20 cellular contexts compared by ENCODE assay signal in the genomic region with DNA sequence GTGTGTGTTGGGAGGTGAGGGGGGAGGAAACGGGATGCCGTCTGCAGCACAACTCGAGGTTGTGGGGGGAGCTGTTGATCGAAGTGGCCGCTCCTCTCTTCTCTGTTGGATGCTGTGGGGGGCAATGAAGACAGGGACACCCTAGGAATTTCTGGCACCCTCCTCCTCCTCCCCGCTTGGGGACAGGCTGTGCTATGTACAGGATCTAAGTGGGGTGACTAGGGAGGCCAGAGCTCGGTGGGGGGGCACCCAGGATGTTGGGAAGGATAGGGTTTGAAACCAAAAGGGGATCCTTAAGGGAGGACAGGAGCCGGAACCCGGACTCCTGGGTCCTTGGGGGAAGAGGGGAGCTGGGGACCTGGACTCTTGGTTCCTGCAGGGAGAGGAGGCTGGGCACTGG. TPM values are rescaled to one million over a fixed set of nuclear protein-coding genes. Genes with fewer than 3 reads are reported as not detected.
A peak's percentile ranks its signal among the peaks of the same experiment; 100 is the strongest.
DNase-seq lines count a peak whose midpoint lies in the region; ATAC-seq, FAIRE-seq and TF ChIP-seq lines count a peak whose summit lies in the region.
"Had no signal": no experiment of that assay in that cellular context is flagged by ENCODE, and none has a peak within 500 bp of the region (broad histone marks: within the 10 kb centered on the region; RNA-seq: fewer than 3 reads in every experiment).

No MANE protein-coding gene starts in this region.

- no peak overlapping the region for H2BK5ac ChIP-seq in H9 (ENCODE audit: insufficient read length, low read length)

- CTCF ChIA-PET in A549 (lab: Yijun Ruan, JAX): interaction anchor here (0.6 to 3.5 kb wide), 9 partner anchors 11 to 213 kb away, joined by 3 to 15 read pairs (median 5); partner anchors contain the start of gene GRWD1
- CTCF ChIA-PET in GM12878 (lab: Yijun Ruan, JAX): interaction anchor here (0.8 to 1.0 kb wide), 2 partner anchors 32 to 193 kb away, joined by 3 read pairs; no protein-coding TSS in a partner anchor
- CTCF ChIA-PET in naive thymus-derived CD4-positive, alpha-beta T cell (lab: Charles Lee): interaction anchor here (0.5 kb wide), 1 partner anchor 11 kb away, joined by 3 read pairs; no protein-coding TSS in a partner anchor

- H3K79me2 ChIP-seq in H9 (ENCODE audit: insufficient read depth, low read length): no peaks in the 10 kb centered on the region; the same call in 1 of the 2 replicates
- H3K79me2 ChIP-seq in GM12878 (ENCODE audit: control insufficient read depth, insufficient read depth, low read length): peaks cover 10% of the 10 kb centered on the region

- H2BK15ac ChIP-seq in H9 (ENCODE audit: low read depth, low read length): no peak overlapping the region

- no peak overlapping the region for H3K23ac ChIP-seq in H9 (ENCODE audit: insufficient read length, low read depth, low read length)

- no peak overlapping the region for H2BK12ac ChIP-seq in H9 (ENCODE audit: insufficient read length, low read depth, low read length)

- SMC1A ChIA-PET in GM12878 (lab: Charles Lee; ENCODE audit: uncharacterized antibody, unreplicated experiment): no interaction called here

- H3K4me2 ChIP-seq in A549 (peak overlapping the region; percentile 97), H9 (ENCODE audit: insufficient read depth, insufficient read length, low read length) (peak overlapping the region; percentile 72), GM12878 (ENCODE audit: control insufficient read depth, insufficient read depth) (no peak overlapping the region)

- TF ChIP-seq EP300 in A549 (IDR thresholded peaks at IDR 0.05): no peak
- no peak for TF ChIP-seq EP300 in GM12878 (IDR thresholded peaks at IDR 0.05; ENCODE audit: borderline replicate concordance in 1 of 2, control insufficient read depth in 1 of 2, low read depth in 2 of 2, low read length in 2 of 2)

- DNase-seq in A549 (ENCODE audit: low read depth in 1 of 2, low spot score in 1 of 2) (no peak), H9 (no peak), GM12878 (ENCODE audit: low read depth, low spot score) (no peak), ACHN (no peak), NCI-H345 (lab: John Stamatoyannopoulos, UW) (no peak), NCI-H82 (lab: John Stamatoyannopoulos, UW) (no peak)
- DNase-seq in naive thymus-derived CD4-positive, alpha-beta T cell: no peak
- no peak for DNase-seq in activated CD4-positive, alpha-beta T cell treated with anti-CD3 and anti-CD28 coated beads for 1 hour
- DNase-seq: activated CD4-positive, alpha-beta T cell treated with anti-CD3 and anti-CD28 coated beads for 4 hours; activated naive CD4-positive, alpha-beta T cell treated with Interleukin-2 at 50 U/mL for 16 hours; islet precursor cell; NCI-H526 treated with DMSO at 0.1 percent for 48 hours; occipital lobe; stimulated activated naive CD8-positive, alpha-beta T cell treated with anti-CD3 and anti-CD28 coated beads, Interleukin-15, amount 100 ng/mL, for 72 hours; T-helper 9 cell had no signal

- intact Hi-C loops in GM12878 (cut with micrococcal nuclease; ENCODE audit: unreplicated experiment): no loop called here
- intact Hi-C loops in naive thymus-derived CD4-positive, alpha-beta T cell (cut with micrococcal nuclease): loop anchor here in 1 of 2 donors (5.0 kb wide), 1 partner anchor 97 kb away; no protein-coding TSS in a partner anchor

- no peak overlapping the region for H3K4ac ChIP-seq in H9 (ENCODE audit: low read depth, low read length)

- no peak overlapping the region for H2BK20ac ChIP-seq in H9 (ENCODE audit: low read depth, low read length, poor library complexity, severe bottlenecking)

- H4K20me1 ChIP-seq in H9 (ENCODE audit: control insufficient read depth, insufficient read depth, insufficient read length): no peaks in the 10 kb centered on the region
- H4K20me1 ChIP-seq in GM12878 (ENCODE audit: control insufficient read depth, insufficient read depth): no peaks in the 10 kb centered on the region

- H3K4me1 ChIP-seq in A549 (peaks cover 73% of the 10 kb centered on the region), H9 (ENCODE audit: insufficient read depth, low read length) (peaks cover 6% of the 10 kb centered on the region; the same call in 1 of the 2 replicates), GM12878 (ENCODE audit: control insufficient read depth, insufficient read depth, low read length) (peaks cover 8% of the 10 kb centered on the region; the same call in 1 of the 2 replicates)
- peaks cover 22 to 39% of the 10 kb centered on the region in 2 donors for H3K4me1 ChIP-seq in naive thymus-derived CD4-positive, alpha-beta T cell (ENCODE audit: control insufficient read depth in 2 of 2, insufficient read depth in 2 of 2, low read length in 2 of 2)

- H3K4me3 Mint-ChIP-seq in H9: peak overlapping the region in 1 of 2 experiments; percentile 84; a peak in 2 of 5 replicates
- peak overlapping the region in 8 of 10 donors; percentile 5 to 94 (median 49) for H3K4me3 Mint-ChIP-seq in naive thymus-derived CD4-positive, alpha-beta T cell

- no peak overlapping the region for H3K27ac Mint-ChIP-seq in H9
- peak overlapping the region in 1 of 9 donors; percentile 1 for H3K27ac Mint-ChIP-seq in naive thymus-derived CD4-positive, alpha-beta T cell
- H3K27ac Mint-ChIP-seq: stimulated activated naive CD8-positive, alpha-beta T cell treated with anti-CD3 and anti-CD28 coated beads, Interleukin-15, amount 100 ng/mL, for 72 hours had no signal

- BruUV-seq in GM12878 (replicated peaks; lab: Mats Ljungman, UMichigan): no TSS peak

- TF ChIP-seq CTCF in A549 (IDR thresholded peaks at IDR 0.05) (no peak), H9 (conservative IDR thresholded peaks at IDR 0.05) (no peak), GM12878 (IDR thresholded peaks at IDR 0.05 in 2 of 3, conservative IDR thresholded peaks at IDR 0.05 in 1 of 3; ENCODE audit: control insufficient read depth in 2 of 3, extremely low read depth in 1 of 3, insufficient read depth in 1 of 3, low read depth in 3 of 3, low read length in 3 of 3) (no peak)

- H3K27me3 ChIP-seq in H9 (ENCODE audit: insufficient read depth, low read length): peaks cover 8% of the 10 kb centered on the region; the same call in 1 of the 2 replicates
- peaks cover 13 to 16% of the 10 kb centered on the region in 2 experiments for H3K27me3 ChIP-seq in GM12878 (replicated peaks in 1 of 2; ENCODE audit: control insufficient read depth in 2 of 2, insufficient read depth in 2 of 2, low read length in 1 of 2)
- peaks cover 9 to 21% of the 10 kb centered on the region in 2 donors for H3K27me3 ChIP-seq in naive thymus-derived CD4-positive, alpha-beta T cell (ENCODE audit: control insufficient read depth in 2 of 2, insufficient read depth in 2 of 2, low read length in 2 of 2)

- in situ Hi-C loops in GM12878 (cut with MboI) (no loop called here), ACHN (cut with HindIII; ENCODE audit: low pct_ligation_motif_present, low pct_unique_long_range_greater_than_20kb, low sequenced_read_pairs) (no loop called here)

- H3K23me2 ChIP-seq in H9 (ENCODE audit: insufficient read length, low read depth, low read length, poor library complexity, severe bottlenecking): peaks cover 20% of the 10 kb centered on the region

- no peak overlapping the region for H4K5ac ChIP-seq in H9 (ENCODE audit: insufficient read length, low read depth, low read length)

- no peak overlapping the region for H4K8ac ChIP-seq in H9 (replicated peaks; ENCODE audit: insufficient read length, low read depth, low read length)

- H3K27ac ChIP-seq in A549 (peak overlapping the region; percentile 6 to 95; a peak in 3 of 6 replicates), H9 (ENCODE audit: insufficient read length, low read depth, low read length) (no peak overlapping the region), GM12878 (ENCODE audit: control insufficient read depth, insufficient read depth) (no peak overlapping the region)
- no peak overlapping the region for H3K27ac ChIP-seq in naive thymus-derived CD4-positive, alpha-beta T cell (ENCODE audit: low read depth, low read length)

- TF ChIP-seq RAD21 in A549 (conservative IDR thresholded peaks at IDR 0.05 in 1 of 2, IDR thresholded peaks at IDR 0.05 in 1 of 2) (no peak), GM12878 (IDR thresholded peaks at IDR 0.05; ENCODE audit: insufficient read depth, low read depth, low read length) (no peak)

- TF ChIP-seq POLR2A in A549 (IDR thresholded peaks at IDR 0.05; ENCODE audit: low read length) (no peak), GM12878 (IDR thresholded peaks at IDR 0.05; ENCODE audit: low read depth, low read length) (no peak)

- RAD21 ChIA-PET in GM12878 (lab: Charles Lee; ENCODE audit: unreplicated experiment): no interaction called here

- no peaks in the 10 kb centered on the region; a peak in 1 of 7 replicates for H3K36me3 Mint-ChIP-seq in H9 (ENCODE audit: insufficient read depth in 1 of 3, low read depth in 3 of 3)
- peaks cover 0 to 17% (median 0%) of the 10 kb centered on the region in 5 donors for H3K36me3 Mint-ChIP-seq in naive thymus-derived CD4-positive, alpha-beta T cell

- H3K4me3 ChIP-seq in A549 (no peak overlapping the region), GM12878 (no peak overlapping the region)
- no peak overlapping the region for H3K4me3 ChIP-seq in naive thymus-derived CD4-positive, alpha-beta T cell (ENCODE audit: low read length)

- no peak overlapping the region for H3K18ac ChIP-seq in H9 (ENCODE audit: insufficient read length, low read depth, low read length)

- H4K91ac ChIP-seq in H9 (ENCODE audit: insufficient read length, low read depth, low read length): no peak overlapping the region

- H3K9me3 ChIP-seq in A549 (no peaks in the 10 kb centered on the region), H9 (ENCODE audit: control insufficient read depth, low read depth, low read length) (no peaks in the 10 kb centered on the region), GM12878 (replicated peaks; ENCODE audit: control insufficient read depth, insufficient read depth, low read length) (no peaks in the 10 kb centered on the region)
- H3K9me3 ChIP-seq in naive thymus-derived CD4-positive, alpha-beta T cell (ENCODE audit: control insufficient read depth in 2 of 3, low read length in 3 of 3): no peaks in the 10 kb centered on the region

- H3K79me1 ChIP-seq in H9 (ENCODE audit: insufficient read depth, low read depth, low read length, poor library complexity, severe bottlenecking): no peaks in the 10 kb centered on the region

- no peak overlapping the region for H2AK5ac ChIP-seq in H9 (ENCODE audit: insufficient read length, low read length)

- H2BK120ac ChIP-seq in H9 (ENCODE audit: low read depth, low read length, poor library complexity, severe bottlenecking): no peak overlapping the region

- FAIRE-seq in A549 (lab: Jason Lieb, UNC) (no peak), GM12878 (lab: Jason Lieb, UNC) (no peak)
- FAIRE-seq: colon had no signal

- ATAC-seq in A549: no peak
- no peak for ATAC-seq in GM12878
- no peak for ATAC-seq in naive thymus-derived CD4-positive, alpha-beta T cell
- ATAC-seq: HCT116; sciatic nerve; stimulated activated naive CD8-positive, alpha-beta T cell treated with anti-CD3 and anti-CD28 coated beads, Interleukin-15, amount 100 ng/mL, for 72 hours had no signal

- H3K56ac ChIP-seq in H9 (ENCODE audit: insufficient read length, low read depth, low read length): no peak overlapping the region

- H3K36me3 ChIP-seq in GM12878 (ENCODE audit: control insufficient read depth in 2 of 2, insufficient read depth in 2 of 2, low read length in 1 of 2): no peaks in the 10 kb centered on the region
- H3K36me3 ChIP-seq in naive thymus-derived CD4-positive, alpha-beta T cell (ENCODE audit: control insufficient read depth in 2 of 3, insufficient read depth in 3 of 3, low read length in 3 of 3): peaks cover 0 to 7% (median 0%) of the 10 kb centered on the region in 3 experiments

- H3K9ac ChIP-seq in H9 (ENCODE audit: extremely low read depth, insufficient read length, low read length): no peak overlapping the region
- H3K9ac ChIP-seq in GM12878 (ENCODE audit: control insufficient read depth, insufficient read depth, low read length): no peak overlapping the region

- H3K27me3 Mint-ChIP-seq in H9 (ENCODE audit: low read depth): peaks cover 62% of the 10 kb centered on the region
- H3K27me3 Mint-ChIP-seq in naive thymus-derived CD4-positive, alpha-beta T cell: peaks cover 15 to 60% (median 31%) of the 10 kb centered on the region in 5 donors

- POLR2A ChIA-PET in A549 (lab: Yijun Ruan, JAX) (interaction anchor here (0.6 to 1.3 kb wide), 4 partner anchors 32 to 220 kb away, joined by 3 to 4 read pairs (median 4); partner anchors contain the start of genes SYNGR4 and TMEM143), GM12878 (lab: Charles Lee) (no interaction called here)
- POLR2A ChIA-PET in naive thymus-derived CD4-positive, alpha-beta T cell (lab: Charles Lee): interaction anchor here (0.5 to 2.0 kb wide), 5 partner anchors 12 to 74 kb away, joined by 3 to 7 read pairs (median 5); partner anchors contain the start of genes SYNGR4 and TMEM143

- H2AFZ ChIP-seq in H9 (ENCODE audit: low read length): no peak overlapping the region
- H2AFZ ChIP-seq in GM12878 (ENCODE audit: control insufficient read depth, low read depth, low read length): no peak overlapping the region

- peaks cover 40 to 69% of the 10 kb centered on the region in 2 experiments for H3K4me1 Mint-ChIP-seq in H9
- peaks cover 13 to 55% (median 43%) of the 10 kb centered on the region in 7 donors for H3K4me1 Mint-ChIP-seq in naive thymus-derived CD4-positive, alpha-beta T cell

- no peak overlapping the region for H3T11ph ChIP-seq in H9 (ENCODE audit: low read length)

- 56% methylated on average over 9 of the region's 9 CpGs for WGBS in A549 (ENCODE audit: missing lambda C conversion rate)
- WGBS in H9 (ENCODE audit: extremely low coverage, insufficient read length, low lambda C conversion rate): no CpG with 5 or more reads among the region's 9 CpGs
- 30% methylated on average over 9 of the region's 9 CpGs for WGBS in GM12878 (ENCODE audit: insufficient coverage, insufficient replicate concordance, low lambda C conversion rate, missing lambda C conversion rate)

- H3K9me3 Mint-ChIP-seq in H9: no peaks in the 10 kb centered on the region; a peak in 1 of 5 replicates
- H3K9me3 Mint-ChIP-seq in naive thymus-derived CD4-positive, alpha-beta T cell: peaks cover 0 to 4% (median 0%) of the 10 kb centered on the region in 11 donors

- H3K14ac ChIP-seq in H9 (ENCODE audit: insufficient read depth, low read length): no peak overlapping the region

RNA-seq across cellular contexts. Expression of gene GRIN2D, which starts 2.0 kb away (rescaled TPM):
- polyA plus RNA-seq in A549 (2011; rRNA removed) (2.6 and 3.4 TPM in 2 replicates), A549 (2017; fragmentation: RNase III; extraction: RNeasy Plus Mini Kit Qiagen cat#74134 plus additional on column Dnase treatment) (5.8 to 6.8 TPM (median 6.3 TPM) in 3 replicates), GM12878 (2011; rRNA removed) (0.03 TPM in 2 replicates), GM12878 (2014; fragmentation: Illumina TruSeq; extraction: Trizol) (0.07 TPM in 1 of 2 replicates, not detected in the other), GM12878 (2014; fragmentation: Nextera tagmentation; extraction: Ambion mirVana) (not detected), GM12878 (2014; rRNA removed) (0.03 and 0.04 TPM in 2 replicates), GM12878 (2016; fragmentation: Nextera tagmentation; extraction: Ambion mirVana) (under 1 TPM; 0.03 TPM)
- polyA plus RNA-seq in A549 (2012; cell fraction: cytosol; rRNA removed): 4.9 and 6.7 TPM in 2 replicates
- polyA plus RNA-seq in A549 (2012; cell fraction: nucleus; rRNA removed): 17.0 and 20.5 TPM in 2 replicates
- polyA minus RNA-seq in A549 (2011; rRNA and poly(A)+ RNA removed): 5.4 and 8.1 TPM in 2 replicates
- total RNA-seq in H9 (2021) (5.9 and 6.2 TPM in 2 replicates), GM12878 (2014; rRNA removed) (0.05 and 0.06 TPM in 2 replicates), GM12878 (2014; rRNA removed; fragmentation: Illumina TruSeq; extraction: Trizol) (0.05 TPM in 1 of 2 replicates, not detected in the other), GM12878 (2021) (0.32 and 0.38 TPM in 2 replicates)
- total RNA-seq in GM12878 (2013; cell fraction: nucleolus; rRNA removed): 0.58 and 0.83 TPM in 2 replicates
- 0.09 TPM for polyA plus RNA-seq in GM12878 (2011; ENCODE audit: low read depth)
- polyA plus RNA-seq in GM12878 (2011; cell fraction: cytosol; rRNA removed): 0.02 and 0.04 TPM in 2 replicates
- polyA plus RNA-seq in GM12878 (2011; cell fraction: nucleus; rRNA removed): 0.13 and 0.22 TPM in 2 replicates
- 0.29 and 0.32 TPM in 2 replicates for polyA plus RNA-seq in GM12878 (2012)
- 0.05 TPM in 1 of 2 replicates, not detected in the other for polyA minus RNA-seq in GM12878 (2011; rRNA and poly(A)+ RNA removed)
- not detected in 2 replicates for polyA minus RNA-seq in GM12878 (2011; cell fraction: cytosol; rRNA and poly(A)+ RNA removed)
- polyA minus RNA-seq in GM12878 (2011; cell fraction: nucleus; rRNA and poly(A)+ RNA removed): 0.10 and 0.12 TPM in 2 replicates
- under 1 TPM; 0.08 to 0.39 (median 0.11) TPM for total RNA-seq in naive thymus-derived CD4-positive, alpha-beta T cell
- polyA plus RNA-seq in naive thymus-derived CD4-positive, alpha-beta T cell: not detected
- total RNA-seq: SK-MEL-5 had no signal

RNA-seq across cellular contexts. Expression of gene KDELR1, which starts 4.1 kb away (rescaled TPM):
- polyA plus RNA-seq in A549 (2011; rRNA removed) (200 and 270 TPM in 2 replicates), A549 (2017; fragmentation: RNase III; extraction: RNeasy Plus Mini Kit Qiagen cat#74134 plus additional on column Dnase treatment) (280 to 318 TPM (median 302 TPM) in 3 replicates), GM12878 (2011; rRNA removed) (24.5 and 52.5 TPM in 2 replicates), GM12878 (2014; fragmentation: Illumina TruSeq; extraction: Trizol) (52.3 and 67.3 TPM in 2 replicates), GM12878 (2014; fragmentation: Nextera tagmentation; extraction: Ambion mirVana) (10 to 100 TPM in 1 of 2 experiments, 1 to 10 TPM in 1; 2.3 to 13.2 TPM), GM12878 (2014; rRNA removed) (38.0 and 44.6 TPM in 2 replicates), GM12878 (2016; fragmentation: Nextera tagmentation; extraction: Ambion mirVana) (10 to 100 TPM; 54.3 to 59.1 TPM)
- 203 and 269 TPM in 2 replicates for polyA plus RNA-seq in A549 (2012; cell fraction: cytosol; rRNA removed)
- 238 and 248 TPM in 2 replicates for polyA plus RNA-seq in A549 (2012; cell fraction: nucleus; rRNA removed)
- 222 and 240 TPM in 2 replicates for polyA minus RNA-seq in A549 (2011; rRNA and poly(A)+ RNA removed)
- total RNA-seq in H9 (2021) (195 and 198 TPM in 2 replicates), GM12878 (2014; rRNA removed) (34.8 and 35.9 TPM in 2 replicates), GM12878 (2014; rRNA removed; fragmentation: Illumina TruSeq; extraction: Trizol) (25.2 and 26.8 TPM in 2 replicates), GM12878 (2021) (70.7 and 71.0 TPM in 2 replicates)
- 22.9 and 23.8 TPM in 2 replicates for total RNA-seq in GM12878 (2013; cell fraction: nucleolus; rRNA removed)
- polyA plus RNA-seq in GM12878 (2011; ENCODE audit: low read depth): 38.9 TPM
- polyA plus RNA-seq in GM12878 (2011; cell fraction: cytosol; rRNA removed): 40.6 and 54.5 TPM in 2 replicates
- 39.0 and 39.8 TPM in 2 replicates for polyA plus RNA-seq in GM12878 (2011; cell fraction: nucleus; rRNA removed)
- polyA plus RNA-seq in GM12878 (2012): 74.1 and 86.4 TPM in 2 replicates
- polyA minus RNA-seq in GM12878 (2011; rRNA and poly(A)+ RNA removed): 31.0 and 33.4 TPM in 2 replicates
- polyA minus RNA-seq in GM12878 (2011; cell fraction: cytosol; rRNA and poly(A)+ RNA removed): 24.6 and 34.2 TPM in 2 replicates
- polyA minus RNA-seq in GM12878 (2011; cell fraction: nucleus; rRNA and poly(A)+ RNA removed): 6.9 and 14.1 TPM in 2 replicates
- total RNA-seq in naive thymus-derived CD4-positive, alpha-beta T cell: 10 to 100 TPM; 42.7 to 73.9 (median 52.3) TPM
- polyA plus RNA-seq in naive thymus-derived CD4-positive, alpha-beta T cell: 10 to 100 TPM; 22.2 to 24.3 TPM

RNA-seq across cellular contexts. Expression of gene SYNGR4, which starts 31.3 kb away (rescaled TPM):
- polyA plus RNA-seq in A549 (2011; rRNA removed) (2.3 and 2.9 TPM in 2 replicates), A549 (2017; fragmentation: RNase III; extraction: RNeasy Plus Mini Kit Qiagen cat#74134 plus additional on column Dnase treatment) (2.5 to 4.4 TPM (median 2.9 TPM) in 3 replicates), GM12878 (2011; rRNA removed) (0.14 TPM in 1 of 2 replicates, not detected in the other), GM12878 (2014; fragmentation: Illumina TruSeq; extraction: Trizol) (not detected in 2 replicates), GM12878 (2014; fragmentation: Nextera tagmentation; extraction: Ambion mirVana) (not detected), GM12878 (2014; rRNA removed) (0.08 and 0.29 TPM in 2 replicates), GM12878 (2016; fragmentation: Nextera tagmentation; extraction: Ambion mirVana) (under 1 TPM in 1 of 2 experiments, not detected in 1; 0.72 TPM)
- 4.2 and 4.7 TPM in 2 replicates for polyA plus RNA-seq in A549 (2012; cell fraction: cytosol; rRNA removed)
- polyA plus RNA-seq in A549 (2012; cell fraction: nucleus; rRNA removed): 2.8 and 4.1 TPM in 2 replicates
- 4.4 and 4.7 TPM in 2 replicates for polyA minus RNA-seq in A549 (2011; rRNA and poly(A)+ RNA removed)
- total RNA-seq in H9 (2021) (0.31 TPM in 1 of 2 replicates, not detected in the other), GM12878 (2014; rRNA removed) (not detected in 2 replicates), GM12878 (2014; rRNA removed; fragmentation: Illumina TruSeq; extraction: Trizol) (0.18 TPM in 1 of 2 replicates, not detected in the other), GM12878 (2021) (0.21 and 0.35 TPM in 2 replicates)
- not detected in 2 replicates for total RNA-seq in GM12878 (2013; cell fraction: nucleolus; rRNA removed)
- 0.33 TPM for polyA plus RNA-seq in GM12878 (2011; ENCODE audit: low read depth)
- polyA plus RNA-seq in GM12878 (2011; cell fraction: cytosol; rRNA removed): 0.13 and 0.17 TPM in 2 replicates
- polyA plus RNA-seq in GM12878 (2011; cell fraction: nucleus; rRNA removed): 0.13 and 0.19 TPM in 2 replicates
- polyA plus RNA-seq in GM12878 (2012): 0.45 and 0.49 TPM in 2 replicates
- not detected in 2 replicates for polyA minus RNA-seq in GM12878 (2011; rRNA and poly(A)+ RNA removed)
- not detected in 2 replicates for polyA minus RNA-seq in GM12878 (2011; cell fraction: cytosol; rRNA and poly(A)+ RNA removed)
- polyA minus RNA-seq in GM12878 (2011; cell fraction: nucleus; rRNA and poly(A)+ RNA removed): not detected in 2 replicates
- total RNA-seq in naive thymus-derived CD4-positive, alpha-beta T cell: not detected
- polyA plus RNA-seq in naive thymus-derived CD4-positive, alpha-beta T cell: not detected
- total RNA-seq: occipital lobe, sciatic nerve, SK-MEL-5, ureter had no signal

RNA-seq across cellular contexts. Expression of gene TMEM143, which starts 31.8 kb away (rescaled TPM):
- polyA plus RNA-seq in A549 (2011; rRNA removed) (7.4 and 7.6 TPM in 2 replicates), A549 (2017; fragmentation: RNase III; extraction: RNeasy Plus Mini Kit Qiagen cat#74134 plus additional on column Dnase treatment) (6.3 to 7.0 TPM (median 6.4 TPM) in 3 replicates), GM12878 (2011; rRNA removed) (6.4 and 11.0 TPM in 2 replicates), GM12878 (2014; fragmentation: Illumina TruSeq; extraction: Trizol) (3.3 and 7.0 TPM in 2 replicates), GM12878 (2014; fragmentation: Nextera tagmentation; extraction: Ambion mirVana) (1 to 10 TPM; 1.5 to 2.4 TPM), GM12878 (2014; rRNA removed) (14.0 and 16.1 TPM in 2 replicates), GM12878 (2016; fragmentation: Nextera tagmentation; extraction: Ambion mirVana) (10 to 100 TPM; 19.3 to 19.5 TPM)
- 10.5 and 14.5 TPM in 2 replicates for polyA plus RNA-seq in A549 (2012; cell fraction: cytosol; rRNA removed)
- polyA plus RNA-seq in A549 (2012; cell fraction: nucleus; rRNA removed): 33.4 and 45.5 TPM in 2 replicates
- 9.5 and 15.0 TPM in 2 replicates for polyA minus RNA-seq in A549 (2011; rRNA and poly(A)+ RNA removed)
- total RNA-seq in H9 (2021) (15.2 and 16.0 TPM in 2 replicates), GM12878 (2014; rRNA removed) (9.2 and 9.3 TPM in 2 replicates), GM12878 (2014; rRNA removed; fragmentation: Illumina TruSeq; extraction: Trizol) (3.1 and 4.7 TPM in 2 replicates), GM12878 (2021) (15.6 and 17.2 TPM in 2 replicates)
- total RNA-seq in GM12878 (2013; cell fraction: nucleolus; rRNA removed): 16.0 and 17.3 TPM in 2 replicates
- 3.4 TPM for polyA plus RNA-seq in GM12878 (2011; ENCODE audit: low read depth)
- 11.9 and 12.5 TPM in 2 replicates for polyA plus RNA-seq in GM12878 (2011; cell fraction: cytosol; rRNA removed)
- polyA plus RNA-seq in GM12878 (2011; cell fraction: nucleus; rRNA removed): 60.4 and 66.4 TPM in 2 replicates
- 12.4 and 15.9 TPM in 2 replicates for polyA plus RNA-seq in GM12878 (2012)
- 6.2 and 13.1 TPM in 2 replicates for polyA minus RNA-seq in GM12878 (2011; rRNA and poly(A)+ RNA removed)
- polyA minus RNA-seq in GM12878 (2011; cell fraction: cytosol; rRNA and poly(A)+ RNA removed): 5.6 and 6.4 TPM in 2 replicates
- polyA minus RNA-seq in GM12878 (2011; cell fraction: nucleus; rRNA and poly(A)+ RNA removed): 13.8 and 18.5 TPM in 2 replicates
- total RNA-seq in naive thymus-derived CD4-positive, alpha-beta T cell: 10 to 100 TPM; 11.6 to 39.8 (median 20.1) TPM
- 10 to 100 TPM in 1 of 2 donors, 1 to 10 TPM in 1; 5.7 to 12.7 TPM for polyA plus RNA-seq in naive thymus-derived CD4-positive, alpha-beta T cell

RNA-seq across cellular contexts. Expression of gene GRWD1, which starts 50.3 kb away (rescaled TPM):
- polyA plus RNA-seq in A549 (2011; rRNA removed) (40.0 and 48.1 TPM in 2 replicates), A549 (2017; fragmentation: RNase III; extraction: RNeasy Plus Mini Kit Qiagen cat#74134 plus additional on column Dnase treatment) (82.1 to 87.0 TPM (median 84.2 TPM) in 3 replicates), GM12878 (2011; rRNA removed) (17.4 and 26.4 TPM in 2 replicates), GM12878 (2014; fragmentation: Illumina TruSeq; extraction: Trizol) (9.2 and 14.0 TPM in 2 replicates), GM12878 (2014; fragmentation: Nextera tagmentation; extraction: Ambion mirVana) (1 to 10 TPM; 1.4 to 3.0 TPM), GM12878 (2014; rRNA removed) (44.6 and 46.5 TPM in 2 replicates), GM12878 (2016; fragmentation: Nextera tagmentation; extraction: Ambion mirVana) (100 to 1,000 TPM; 103 TPM)
- polyA plus RNA-seq in A549 (2012; cell fraction: cytosol; rRNA removed): 64.4 and 73.9 TPM in 2 replicates
- polyA plus RNA-seq in A549 (2012; cell fraction: nucleus; rRNA removed): 93.3 and 105 TPM in 2 replicates
- polyA minus RNA-seq in A549 (2011; rRNA and poly(A)+ RNA removed): 28.1 and 30.0 TPM in 2 replicates
- total RNA-seq in H9 (2021) (92.0 and 94.6 TPM in 2 replicates), GM12878 (2014; rRNA removed) (26.5 and 30.6 TPM in 2 replicates), GM12878 (2014; rRNA removed; fragmentation: Illumina TruSeq; extraction: Trizol) (22.4 and 30.9 TPM in 2 replicates), GM12878 (2021) (75.8 and 79.0 TPM in 2 replicates)
- 22.0 and 26.3 TPM in 2 replicates for total RNA-seq in GM12878 (2013; cell fraction: nucleolus; rRNA removed)
- polyA plus RNA-seq in GM12878 (2011; ENCODE audit: low read depth): 6.1 TPM
- polyA plus RNA-seq in GM12878 (2011; cell fraction: cytosol; rRNA removed): 33.3 and 42.0 TPM in 2 replicates
- polyA plus RNA-seq in GM12878 (2011; cell fraction: nucleus; rRNA removed): 24.8 and 43.8 TPM in 2 replicates
- polyA plus RNA-seq in GM12878 (2012): 20.2 and 22.0 TPM in 2 replicates
- 12.8 and 20.6 TPM in 2 replicates for polyA minus RNA-seq in GM12878 (2011; rRNA and poly(A)+ RNA removed)
- 14.4 and 21.1 TPM in 2 replicates for polyA minus RNA-seq in GM12878 (2011; cell fraction: cytosol; rRNA and poly(A)+ RNA removed)
- 9.4 and 20.5 TPM in 2 replicates for polyA minus RNA-seq in GM12878 (2011; cell fraction: nucleus; rRNA and poly(A)+ RNA removed)
- total RNA-seq in naive thymus-derived CD4-positive, alpha-beta T cell: 10 to 100 TPM; 26.1 to 45.8 (median 36.3) TPM
- 10 to 100 TPM; 42.8 to 51.6 TPM for polyA plus RNA-seq in naive thymus-derived CD4-positive, alpha-beta T cell

Comparison
In these comparisons a context has a peak if more than half of its experiments do, and no peak if none do; other contexts are left out.
1. H3K27ac ChIP-seq: peak in A549 (2 of 2); none in H9 (single experiment), GM12878 (single experiment) and naive thymus-derived CD4-positive, alpha-beta T cell (single experiment).